Comparison of ENCODE assay signal across 4 cellular contexts in genomic region chr9:135639196-135639595, GRCh38. TPM values are rescaled to one million over a fixed set of nuclear protein-coding genes. Genes with fewer than 3 reads are reported as not detected.
"Had no signal": no experiment of that assay in that cellular context is flagged by ENCODE, and none has a peak within 500 bp of the region (broad histone marks: within the 10 kb centered on the region; RNA-seq: fewer than 3 reads in every experiment).

Gene GLT6D1, minus strand, starts transcription at chr9:135639540. Its CDS starts 353 bp downstream, at chr9:135639187.

- DNase-seq: GDM1, GF-D8 had no signal

- ATAC-seq: GM12878 had no signal

- H3K4me3 ChIP-seq: GM12878 had no signal

RNA-seq across cellular contexts. Expression of gene GLT6D1, which starts in this region (rescaled TPM):
- total RNA-seq: G401, GM12878 had no signal
